In the genomic region with DNA sequence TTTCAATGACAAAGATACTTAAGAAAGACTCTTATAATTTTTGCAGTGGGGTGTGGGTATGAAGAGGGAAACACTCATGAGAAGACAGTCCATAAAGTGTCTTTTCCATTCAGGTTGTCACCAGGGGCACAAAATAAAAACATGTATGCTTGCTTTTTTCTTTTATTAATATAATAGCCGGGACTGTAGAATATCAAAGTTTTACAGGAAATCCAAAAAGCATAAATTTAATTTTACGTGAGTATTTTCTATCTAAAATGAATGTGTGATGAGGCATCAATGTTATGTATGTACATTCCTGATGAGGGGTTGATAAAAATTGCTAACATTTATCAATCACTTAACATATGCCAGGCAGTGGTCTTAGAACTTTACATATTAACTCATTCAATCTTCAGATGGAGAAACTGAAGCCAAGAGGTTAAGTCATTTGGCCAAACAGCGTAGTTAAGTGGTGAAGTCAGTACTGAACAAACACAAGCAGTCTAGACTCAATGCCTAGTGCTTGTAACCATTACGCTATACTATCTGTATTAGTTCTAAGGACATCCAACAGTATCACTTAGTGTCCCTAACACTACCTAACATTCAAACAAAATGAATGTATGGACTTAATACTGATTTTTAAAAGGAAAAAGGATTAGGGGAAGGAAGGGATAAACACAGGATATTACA, we compare ENCODE assay signal across 1 cellular context.
TF ChIP-seq lines count a peak whose summit lies in the region.

No MANE protein-coding gene starts in this region.

TF ChIP-seq in HepG2, 621 proteins besides CTCF, POLR2A, EP300 and RAD21:
- TF ChIP-seq ISL2 (CRISPR knock-in tag; IDR thresholded peaks at IDR 0.05) (no peak), RBFOX2 (IDR thresholded peaks at IDR 0.05; ENCODE audit: low read depth, low read length) (peak; percentile 16)
TF ChIP-seq in HepG2: peak in this region for 1.
